Comparison of ENCODE assay signal across 24 cellular contexts in the genomic region with DNA sequence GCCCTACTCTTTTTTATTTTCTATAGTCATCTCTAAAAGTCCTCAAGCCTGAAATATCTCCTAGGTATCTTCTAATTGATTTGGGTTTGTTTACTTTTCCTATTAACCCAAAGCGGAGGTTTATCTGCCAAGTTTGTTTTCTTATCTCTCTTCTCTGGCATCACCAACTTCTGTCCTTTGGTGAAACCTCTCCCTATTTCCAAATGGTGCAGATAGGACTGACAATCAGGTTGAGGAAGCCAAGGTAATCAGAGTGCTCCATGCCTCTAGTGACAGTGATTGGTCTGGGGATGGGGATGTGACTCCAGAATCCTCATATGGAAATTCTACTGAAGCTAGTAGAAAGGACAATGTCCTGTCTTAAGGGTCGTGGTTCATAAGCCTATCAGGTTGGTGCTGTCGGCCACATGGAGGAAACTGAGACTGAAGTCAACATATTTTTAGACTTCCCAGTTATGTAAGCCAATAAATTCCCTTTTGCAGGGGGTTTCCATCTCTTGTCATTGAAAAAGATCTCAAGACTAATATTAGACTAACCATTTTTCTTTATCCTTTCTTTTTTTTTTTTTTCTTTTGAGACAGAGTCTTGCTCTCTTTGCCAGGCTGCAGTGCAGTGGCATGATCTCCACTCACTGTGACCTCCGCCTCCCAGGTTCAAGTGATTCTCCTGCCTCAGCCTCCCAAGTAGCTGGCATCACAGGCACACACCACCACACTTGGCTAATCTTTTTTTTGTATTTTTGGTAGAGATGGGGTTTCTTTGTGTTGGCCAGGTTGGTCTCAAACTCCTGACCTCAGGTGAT. TPM values are rescaled to one million over a fixed set of nuclear protein-coding genes. Genes with fewer than 3 reads are reported as not detected.
DNase-seq lines count a peak whose midpoint lies in the region; ATAC-seq, FAIRE-seq and TF ChIP-seq lines count a peak whose summit lies in the region.
"Had no signal": no experiment of that assay in that cellular context is flagged by ENCODE, and none has a peak within 500 bp of the region (broad histone marks: within the 10 kb centered on the region; RNA-seq: fewer than 3 reads in every experiment).

No MANE protein-coding gene starts in this region.

- H3K27ac ChIP-seq in GM12878 (ENCODE audit: control insufficient read depth, insufficient read depth): peak overlapping the region; percentile 25
- H3K27ac ChIP-seq: SJCRH30 had no signal

- ATAC-seq in HG02642 (IDR thresholded peaks at IDR 0.05; ENCODE audit: poor library complexity, unreplicated experiment) (peak; percentile 60), GM12878 (peak; percentile 87)
- ATAC-seq in stimulated activated naive B cell treated with anti-CD40 and anti-IgM and Interleukin-4, amounts not matched to agents 10 μg/mL and 1 μg/mL and 100 μg/mL, for 72 hours (replicated peaks): peak; percentile 46 to 48
- ATAC-seq: HCT116, K562 had no signal

- H3K36me3 Mint-ChIP-seq in stimulated activated naive B cell treated with anti-CD40 and anti-IgM and Interleukin-4, amounts not matched to agents 10 μg/mL and 1 μg/mL and 100 μg/mL, for 72 hours: no peaks in the 10 kb centered on the region
- H3K36me3 Mint-ChIP-seq: CD4-positive, CD25-positive, alpha-beta regulatory T cell had no signal

- H3K27me3 ChIP-seq in GM12878 (replicated peaks in 1 of 2; ENCODE audit: control insufficient read depth in 2 of 2, insufficient read depth in 2 of 2, low read length in 1 of 2): no peaks in the 10 kb centered on the region
- H3K27me3 ChIP-seq: SJCRH30 had no signal

- TF ChIP-seq POLR2A in GM12878 (IDR thresholded peaks at IDR 0.05; ENCODE audit: low read depth, low read length): no peak

- no peak for TF ChIP-seq RAD21 in GM12878 (IDR thresholded peaks at IDR 0.05; ENCODE audit: insufficient read depth, low read depth, low read length)

- peaks cover 18 to 37% of the 10 kb centered on the region in 2 donors for H3K4me1 Mint-ChIP-seq in stimulated activated naive B cell treated with anti-CD40 and anti-IgM and Interleukin-4, amounts not matched to agents 10 μg/mL and 1 μg/mL and 100 μg/mL, for 72 hours
- H3K4me1 Mint-ChIP-seq: CD4-positive, CD25-positive, alpha-beta regulatory T cell had no signal

- H3K4me2 ChIP-seq in GM12878 (ENCODE audit: control insufficient read depth, insufficient read depth): peak overlapping the region; percentile 44; the same call in 1 of the 2 replicates

- CTCF ChIA-PET in GM12878 (lab: Yijun Ruan, JAX): interaction anchor here (0.8 to 1.4 kb wide), 2 partner anchors 11 to 50 kb away, joined by 3 to 4 read pairs; no protein-coding TSS in a partner anchor

- H3K9me3 Mint-ChIP-seq in stimulated activated naive B cell treated with anti-CD40 and anti-IgM and Interleukin-4, amounts not matched to agents 10 μg/mL and 1 μg/mL and 100 μg/mL, for 72 hours: peaks cover 8% of the 10 kb centered on the region in 2 donors

- intact Hi-C loops in GM12878 (cut with micrococcal nuclease; ENCODE audit: unreplicated experiment): no loop called here

- WGBS in GM12878 (ENCODE audit: insufficient coverage, insufficient replicate concordance, low lambda C conversion rate, missing lambda C conversion rate): 49% methylated on average over 4 of the region's 4 CpGs

- no peaks in the 10 kb centered on the region for H4K20me1 ChIP-seq in GM12878 (ENCODE audit: control insufficient read depth, insufficient read depth)

- H3K4me1 ChIP-seq in GM12878 (ENCODE audit: control insufficient read depth, insufficient read depth, low read length): peaks cover 7% of the 10 kb centered on the region; the same call in 1 of the 2 replicates
- H3K4me1 ChIP-seq: SJCRH30 had no signal

- TF ChIP-seq CTCF in GM12878 (IDR thresholded peaks at IDR 0.05 in 2 of 3, conservative IDR thresholded peaks at IDR 0.05 in 1 of 3; ENCODE audit: control insufficient read depth in 2 of 3, extremely low read depth in 1 of 3, insufficient read depth in 1 of 3, low read depth in 3 of 3, low read length in 3 of 3): no peak

- DNase-seq in GM18507 (ENCODE audit: extremely low spot score, insufficient read length, low read depth) (no peak), GM12878 (ENCODE audit: low read depth, low spot score) (peak; percentile 38), NCI-H1048 (lab: John Stamatoyannopoulos, UW) (no peak), NCI-H2081 treated with DMSO at 0.1 percent for 48 hours (lab: John Stamatoyannopoulos, UW) (no peak)
- no peak for DNase-seq in stimulated activated naive B cell treated with anti-CD40 and anti-IgM and Interleukin-4, amounts not matched to agents 10 μg/mL and 1 μg/mL and 100 μg/mL, for 72 hours
- DNase-seq in activated CD4-positive, CD25-positive, alpha-beta regulatory T cell treated with anti-CD3 and anti-CD28 coated beads, Interleukin-2, amount 50 U/mL, for 72 hours: no peak
- DNase-seq: CD4-positive, CD25-positive, alpha-beta regulatory T cell; COR-L47; DMS 273 treated with DMSO at 0.1 percent for 48 hours; DND-41; GOT3; NCI-H1105; NCI-H146; NCI-H2029; NCI-H2171; NCI-H345; NCI-H524; NCI-H774; OCI-M1; SJCRH30 had no signal

- in situ Hi-C loops in GM12878 (cut with MboI): no loop called here

- peak overlapping the region; percentile 48; the same call in 1 of the 2 replicates for H2AFZ ChIP-seq in GM12878 (ENCODE audit: control insufficient read depth, low read depth, low read length)

- H3K27me3 Mint-ChIP-seq in stimulated activated naive B cell treated with anti-CD40 and anti-IgM and Interleukin-4, amounts not matched to agents 10 μg/mL and 1 μg/mL and 100 μg/mL, for 72 hours: peaks cover 13 to 25% of the 10 kb centered on the region in 2 donors
- H3K27me3 Mint-ChIP-seq: CD4-positive, CD25-positive, alpha-beta regulatory T cell had no signal

- POLR2A ChIA-PET in GM12878 (lab: Charles Lee): interaction anchor here (0.8 kb wide), 1 partner anchor 30 kb away, joined by 3 read pairs; no protein-coding TSS in a partner anchor

- peak; percentile 67 for FAIRE-seq in GM18507 (lab: Jason Lieb, UNC)
- FAIRE-seq in GM12878 (lab: Jason Lieb, UNC): peak; percentile 66
- FAIRE-seq: K562, RCC 7860 had no signal

- H3K79me2 ChIP-seq in GM12878 (ENCODE audit: control insufficient read depth, insufficient read depth, low read length): no peaks in the 10 kb centered on the region

- no peak overlapping the region for H3K4me3 Mint-ChIP-seq in stimulated activated naive B cell treated with anti-CD40 and anti-IgM and Interleukin-4, amounts not matched to agents 10 μg/mL and 1 μg/mL and 100 μg/mL, for 72 hours
- H3K4me3 Mint-ChIP-seq: CD4-positive, CD25-positive, alpha-beta regulatory T cell had no signal

- H3K36me3 ChIP-seq in GM12878 (ENCODE audit: control insufficient read depth in 2 of 2, insufficient read depth in 2 of 2, low read length in 1 of 2): no peaks in the 10 kb centered on the region; a peak in 1 of 4 replicates
- H3K36me3 ChIP-seq: SJCRH30 had no signal

- peak overlapping the region; percentile 89 for H3K27ac Mint-ChIP-seq in stimulated activated naive B cell treated with anti-CD40 and anti-IgM and Interleukin-4, amounts not matched to agents 10 μg/mL and 1 μg/mL and 100 μg/mL, for 72 hours
- H3K27ac Mint-ChIP-seq: CD4-positive, CD25-positive, alpha-beta regulatory T cell had no signal

- RAD21 ChIA-PET in GM12878 (lab: Charles Lee; ENCODE audit: unreplicated experiment): interaction anchor here (1.1 kb wide), 1 partner anchor 11 kb away, joined by 3 read pairs; no protein-coding TSS in a partner anchor

- SMC1A ChIA-PET in GM12878 (lab: Charles Lee; ENCODE audit: uncharacterized antibody, unreplicated experiment): interaction anchor here (0.9 to 3.2 kb wide), 12 partner anchors 8 to 149 kb away, joined by 3 to 15 read pairs (median 4); no protein-coding TSS in a partner anchor

- TSS peak; percentile 71 for BruUV-seq in GM12878 (replicated peaks; lab: Mats Ljungman, UMichigan)

- H3K9me3 ChIP-seq in GM12878 (replicated peaks; ENCODE audit: control insufficient read depth, insufficient read depth, low read length): peaks cover 2% of the 10 kb centered on the region
- H3K9me3 ChIP-seq: SJCRH30 had no signal

- no peak for TF ChIP-seq EP300 in GM12878 (IDR thresholded peaks at IDR 0.05; ENCODE audit: borderline replicate concordance in 1 of 2, control insufficient read depth in 1 of 2, low read depth in 2 of 2, low read length in 2 of 2)

- H3K9ac ChIP-seq in GM12878 (ENCODE audit: control insufficient read depth, insufficient read depth, low read length): no peak overlapping the region

- H3K4me3 ChIP-seq in GM12878: no peak overlapping the region
- H3K4me3 ChIP-seq: K562, SJCRH30 had no signal

TF ChIP-seq in GM12878, 131 proteins besides CTCF, POLR2A, EP300 and RAD21 (continues in another document):
- TF ChIP-seq, protein P1, sequence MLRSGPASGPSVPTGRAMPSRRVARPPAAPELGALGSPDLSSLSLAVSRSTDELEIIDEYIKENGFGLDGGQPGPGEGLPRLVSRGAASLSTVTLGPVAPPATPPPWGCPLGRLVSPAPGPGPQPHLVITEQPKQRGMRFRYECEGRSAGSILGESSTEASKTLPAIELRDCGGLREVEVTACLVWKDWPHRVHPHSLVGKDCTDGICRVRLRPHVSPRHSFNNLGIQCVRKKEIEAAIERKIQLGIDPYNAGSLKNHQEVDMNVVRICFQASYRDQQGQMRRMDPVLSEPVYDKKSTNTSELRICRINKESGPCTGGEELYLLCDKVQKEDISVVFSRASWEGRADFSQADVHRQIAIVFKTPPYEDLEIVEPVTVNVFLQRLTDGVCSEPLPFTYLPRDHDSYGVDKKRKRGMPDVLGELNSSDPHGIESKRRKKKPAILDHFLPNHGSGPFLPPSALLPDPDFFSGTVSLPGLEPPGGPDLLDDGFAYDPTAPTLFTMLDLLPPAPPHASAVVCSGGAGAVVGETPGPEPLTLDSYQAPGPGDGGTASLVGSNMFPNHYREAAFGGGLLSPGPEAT (IDR thresholded peaks at IDR 0.05; ENCODE audit: low read depth): peak; percentile 65; the same call in 1 of the 2 replicates
- peak; percentile 77; the same call in 1 of the 2 replicates for TF ChIP-seq HDGF (IDR thresholded peaks at IDR 0.05)

RNA-seq across cellular contexts. Expression of a gene that starts 28.0 kb away (rescaled TPM):
- 0.52 and 1.2 TPM in 2 replicates for total RNA-seq in GM12878 (2013; cell fraction: nucleolus; rRNA removed)
- total RNA-seq in GM12878 (2014; rRNA removed) (0.11 and 0.28 TPM in 2 replicates), GM12878 (2014; rRNA removed; fragmentation: Illumina TruSeq; extraction: Trizol) (0.09 and 0.23 TPM in 2 replicates), GM12878 (2021) (0.28 and 0.35 TPM in 2 replicates)
- polyA plus RNA-seq in GM12878 (2011; ENCODE audit: low read depth): not detected
- polyA plus RNA-seq in GM12878 (2011; rRNA removed) (0.76 and 0.82 TPM in 2 replicates), GM12878 (2014; fragmentation: Illumina TruSeq; extraction: Trizol) (0.33 and 0.35 TPM in 2 replicates), GM12878 (2014; fragmentation: Nextera tagmentation; extraction: Ambion mirVana) (under 1 TPM; 0.09 to 0.18 TPM), GM12878 (2014; rRNA removed) (0.06 and 0.12 TPM in 2 replicates), GM12878 (2016; fragmentation: Nextera tagmentation; extraction: Ambion mirVana) (1 to 10 TPM in 1 of 2 experiments, under 1 TPM in 1; 0.46 to 1.0 TPM)
- polyA plus RNA-seq in GM12878 (2011; cell fraction: cytosol; rRNA removed): 0.48 and 0.73 TPM in 2 replicates
- polyA plus RNA-seq in GM12878 (2011; cell fraction: nucleus; rRNA removed): 0.84 and 0.99 TPM in 2 replicates
- 0.07 and 0.13 TPM in 2 replicates for polyA plus RNA-seq in GM12878 (2012)
- 1.4 and 2.1 TPM in 2 replicates for polyA minus RNA-seq in GM12878 (2011; rRNA and poly(A)+ RNA removed)
- 0.73 TPM in 1 of 2 replicates, not detected in the other for polyA minus RNA-seq in GM12878 (2011; cell fraction: cytosol; rRNA and poly(A)+ RNA removed)
- 1.9 and 2.5 TPM in 2 replicates for polyA minus RNA-seq in GM12878 (2011; cell fraction: nucleus; rRNA and poly(A)+ RNA removed)
- total RNA-seq: CD4-positive, CD25-positive, alpha-beta regulatory T cell; K562 had no signal
- polyA plus RNA-seq: CD4-positive, CD25-positive, alpha-beta regulatory T cell; K562 had no signal
